ENCODE assay signal across 8 cellular contexts in genomic region chr1:89804646-89805237, GRCh38. TPM values are rescaled to one million over a fixed set of nuclear protein-coding genes. Genes with fewer than 3 reads are reported as not detected.
DNase-seq lines count a peak whose midpoint lies in the region; ATAC-seq, FAIRE-seq and TF ChIP-seq lines count a peak whose summit lies in the region.

No MANE protein-coding gene starts in this region.

- peak; percentile 84 for FAIRE-seq in colon (lab: Jason Lieb, UNC)

- peak; percentile 90 for TF ChIP-seq CTCF in liver (IDR thresholded peaks at IDR 0.05; ENCODE audit: low read depth, low read length, missing input control)

- H3K27me3 ChIP-seq in liver (ENCODE audit: control insufficient read depth in 4 of 4, insufficient read depth in 4 of 4, low read length in 3 of 4): no peaks in the 10 kb centered on the region

- H3K4me3 ChIP-seq in liver (ENCODE audit: low read depth in 1 of 3, low read length in 3 of 3): no peak overlapping the region

- WGBS in liver: under 1% methylated on average over 4 of the region's 4 CpGs

- H3K27ac ChIP-seq in liver (ENCODE audit: low read depth in 1 of 2, low read length in 2 of 2): no peak overlapping the region

- H3K4me1 ChIP-seq in liver (ENCODE audit: control insufficient read depth in 4 of 4, insufficient read depth in 4 of 4, low read length in 3 of 4): peaks cover 0 to 5% (median 0%) of the 10 kb centered on the region in 4 donors

- H3K36me3 ChIP-seq in liver (ENCODE audit: control insufficient read depth in 4 of 4, insufficient read depth in 3 of 4, low read depth in 1 of 4, low read length in 3 of 4): no peaks in the 10 kb centered on the region

- ATAC-seq in GM18909 (IDR thresholded peaks at IDR 0.05; ENCODE audit: poor library complexity, unreplicated experiment): peak; percentile 84
- ATAC-seq in HG03342 (IDR thresholded peaks at IDR 0.05; ENCODE audit: unreplicated experiment): peak; percentile 85

- no peak overlapping the region for H3K9ac ChIP-seq in liver (ENCODE audit: low read depth in 1 of 2, low read length in 2 of 2)

- DNase-seq in AML-193 (lab: John Stamatoyannopoulos, UW) (peak; percentile 87 to 91), NCI-H69 (lab: John Stamatoyannopoulos, UW) (peak; percentile 78)
- DNase-seq in activated CD4-positive, alpha-beta T cell treated with anti-CD3 and anti-CD28 coated beads for 4 hours: peak; percentile 82 to 91
- peak; percentile 66 to 83 (median 68) for DNase-seq in stimulated activated CD4-positive, alpha-beta T cell treated with anti-CD3 and anti-CD28 coated beads, TNF-alpha, amount 100 ng/mL, for 4 hours (ENCODE audit: low read depth in 3 of 3)

- no peaks in the 10 kb centered on the region for H3K9me3 ChIP-seq in liver (ENCODE audit: control insufficient read depth in 4 of 4, low read length in 3 of 4)

- TF ChIP-seq RAD21 in liver (IDR thresholded peaks at IDR 0.05): peak; percentile 100

TF ChIP-seq in liver, 16 proteins besides CTCF, POLR2A, EP300 and RAD21:
- TF ChIP-seq EGR1 (IDR thresholded peaks at IDR 0.05; ENCODE audit: low read depth in 2 of 2): no peak
- TF ChIP-seq ATF3 (IDR thresholded peaks at IDR 0.05): no peak
- peak; percentile 13 for TF ChIP-seq FOXA1 (IDR thresholded peaks at IDR 0.05)
- TF ChIP-seq JUND (IDR thresholded peaks at IDR 0.05): peak; percentile 65 to 67
- TF ChIP-seq HNF4A (conservative IDR thresholded peaks at IDR 0.05): peak in 1 of 2 donors; percentile 28
- peak; percentile 12 for TF ChIP-seq YY1 (IDR thresholded peaks at IDR 0.05)
TF ChIP-seq in liver: peak in this region for 4.

RNA-seq across cellular contexts. Expression of gene LRRC8D, which starts 16.1 kb away (rescaled TPM):
- 10 to 100 TPM; 17.1 to 17.4 TPM for total RNA-seq in liver
- 10 to 100 TPM in 1 of 2 donors, 1 to 10 TPM in 1; 7.1 to 11.7 TPM for polyA plus RNA-seq in liver
